ENCODE assay signal across 10 cellular contexts in genomic region chr6:158879180-158879579, GRCh38.
DNase-seq lines count a peak whose midpoint lies in the region; ATAC-seq and TF ChIP-seq lines count a peak whose summit lies in the region.
"Had no signal": no experiment of that assay in that cellular context is flagged by ENCODE, and none has a peak within 500 bp of the region (broad histone marks: within the 10 kb centered on the region; RNA-seq: fewer than 3 reads in every experiment).

No MANE protein-coding gene starts in this region.

- TF ChIP-seq CTCF in choroid plexus epithelial cell (conservative IDR thresholded peaks at IDR 0.05; ENCODE audit: low read depth, low read length): no peak

- H3K4me3 ChIP-seq in choroid plexus epithelial cell (ENCODE audit: low read depth, low read length): no peak overlapping the region
- H3K4me3 ChIP-seq: coronary artery had no signal

- no peak for ATAC-seq in HG03460 (IDR thresholded peaks at IDR 0.05; ENCODE audit: unreplicated experiment)

- DNase-seq in NCI-H82 (lab: John Stamatoyannopoulos, UW): peak; percentile 38
- DNase-seq in NCI-H82 treated with DMSO at 0.1 percent for 48 hours (lab: John Stamatoyannopoulos, UW; ENCODE audit: unreplicated experiment): no peak
- peak; percentile 16 to 23 for DNase-seq in activated CD4-positive, alpha-beta T cell treated with anti-CD3 and anti-CD28 coated beads for 4 hours
- DNase-seq in choroid plexus epithelial cell (ENCODE audit: low read depth): peak; percentile 63
- peak; percentile 26 for DNase-seq in stimulated activated CD8-positive, alpha-beta memory T cell treated with anti-CD3 and anti-CD28 coated beads, Interleukin-4, amount 100 ng/mL, for 24 hours (ENCODE audit: low read depth)
- no peak for DNase-seq in HuH-7 (ENCODE audit: low spot score)
- DNase-seq in DMS 273 treated with DMSO at 0.1 percent for 48 hours (lab: John Stamatoyannopoulos, UW): no peak
- DNase-seq: NCI-H2081 had no signal

Comparison
In these comparisons a context has a peak if more than half of its experiments do, and no peak if none do; other contexts are left out.
1. DNase-seq: peak in NCI-H82 (single experiment), activated CD4-positive, alpha-beta T cell treated with anti-CD3 and anti-CD28 coated beads for 4 hours (2 of 2), choroid plexus epithelial cell (single experiment) and stimulated activated CD8-positive, alpha-beta memory T cell treated with anti-CD3 and anti-CD28 coated beads, Interleukin-4, amount 100 ng/mL, for 24 hours (single experiment); none in NCI-H82 treated with DMSO at 0.1 percent for 48 hours (single experiment), HuH-7 (single experiment) and DMS 273 treated with DMSO at 0.1 percent for 48 hours (single experiment).